8 cellular contexts compared by ENCODE assay signal in genomic region chr12:123385536-123385935, GRCh38. TPM values are rescaled to one million over a fixed set of nuclear protein-coding genes. Genes with fewer than 3 reads are reported as not detected.
DNase-seq lines count a peak whose midpoint lies in the region; TF ChIP-seq lines count a peak whose summit lies in the region.
"Not testable (repeated sequence)": the region's sequence is repeated elsewhere in the genome, so short reads cannot be mapped to it uniquely, and the experiment has no call there.

No MANE protein-coding gene starts in this region.

- not testable (repeated sequence) for H2AFZ ChIP-seq in GM23248; Loucy (ENCODE audit: low read length); mammary epithelial cell (ENCODE audit: low read depth, low read length); hepatocyte; neural progenitor cell (replicated peaks)

- 96 to 98% methylated on average over 9 of the region's 9 CpGs for WGBS in GM23248 (ENCODE audit: low coverage in 1 of 2, low lambda C conversion rate in 2 of 2, missing lambda C conversion rate in 2 of 2), 2 experiments
- 97% methylated on average over 9 of the region's 9 CpGs for WGBS in mammary epithelial cell (ENCODE audit: low coverage, missing lambda C conversion rate)
- 95% methylated on average over 9 of the region's 9 CpGs for WGBS in hepatocyte (ENCODE audit: low lambda C conversion rate, missing lambda C conversion rate)

- H3K36me3 ChIP-seq in BLaER1; GM23248 (ENCODE audit: low read depth); Loucy (ENCODE audit: insufficient read depth, low read length); mammary epithelial cell (ENCODE audit: insufficient read depth, low read length); hepatocyte (replicated peaks; ENCODE audit: insufficient read depth, low read depth); neural progenitor cell: not testable (repeated sequence)

- not testable (repeated sequence) for TF ChIP-seq CTCF in Loucy (conservative IDR thresholded peaks at IDR 0.05; ENCODE audit: low read length); RWPE1 (conservative IDR thresholded peaks at IDR 0.05; ENCODE audit: low read depth); mammary epithelial cell (conservative IDR thresholded peaks at IDR 0.05 in 1 of 2, IDR thresholded peaks at IDR 0.05 in 1 of 2; ENCODE audit: extremely low read depth in 1 of 2, insufficient read depth in 1 of 2, low read depth in 1 of 2, low read length in 2 of 2); hepatocyte (IDR thresholded peaks at IDR 0.05; ENCODE audit: poor library complexity); neural progenitor cell (IDR thresholded peaks at IDR 0.05)

- H3K79me2 ChIP-seq in GM23248 (ENCODE audit: insufficient read depth) (peaks cover 53% of the 10 kb centered on the region), Loucy (ENCODE audit: insufficient read depth, low read length) (peaks cover 56% of the 10 kb centered on the region), mammary epithelial cell (ENCODE audit: insufficient read depth, low read length) (peaks cover 49% of the 10 kb centered on the region), hepatocyte (peaks cover 39% of the 10 kb centered on the region), neural progenitor cell (ENCODE audit: low read depth) (peaks cover 32% of the 10 kb centered on the region)

- peaks cover 35% of the 10 kb centered on the region for H3K4me1 Mint-ChIP-seq in activated CD4-positive, alpha-beta T cell treated with anti-CD3 and anti-CD28 coated beads, Interleukin-2, amount 10 ng/mL, durations not matched to agents 7 days and 5 days
- peaks cover 27% of the 10 kb centered on the region for H3K4me1 Mint-ChIP-seq in neural progenitor cell

- H3K4me1 ChIP-seq in BLaER1 (peaks cover 45% of the 10 kb centered on the region), GM23248 (ENCODE audit: insufficient read depth) (peaks cover 15% of the 10 kb centered on the region), Loucy (ENCODE audit: insufficient read depth, low read length, poor library complexity, severe bottlenecking) (peaks cover 45% of the 10 kb centered on the region), mammary epithelial cell (ENCODE audit: insufficient read depth, low read length) (peaks cover 25% of the 10 kb centered on the region), hepatocyte (ENCODE audit: insufficient read depth) (peaks cover 16% of the 10 kb centered on the region), neural progenitor cell (peaks cover 14% of the 10 kb centered on the region)

- peaks cover 17% of the 10 kb centered on the region for H4K20me1 ChIP-seq in BLaER1
- not testable (repeated sequence) for H4K20me1 ChIP-seq in GM23248 (ENCODE audit: insufficient read depth); Loucy (ENCODE audit: insufficient read depth, low read length, poor library complexity, severe bottlenecking); mammary epithelial cell (ENCODE audit: insufficient read depth, low read length); hepatocyte (ENCODE audit: insufficient read depth, poor library complexity, severe bottlenecking)
- peaks cover 34% of the 10 kb centered on the region for H4K20me1 ChIP-seq in neural progenitor cell (ENCODE audit: low read depth)

- POLR2A ChIA-PET in RWPE1 (lab: Yijun Ruan, JAX; ENCODE audit: low non-redundant PET) = interaction anchor here (0.6 kb wide), 1 partner anchor 706 kb away, joined by 6 read pairs; no protein-coding TSS in a partner anchor
- POLR2A ChIA-PET in activated CD4-positive, alpha-beta T cell treated with anti-CD3 and anti-CD28 coated beads, Interleukin-2, amount 10 ng/mL, durations not matched to agents 7 days and 5 days (lab: Charles Lee) = interaction anchor here (0.6 kb wide), 1 partner anchor 31 kb away, joined by 3 read pairs; no protein-coding TSS in a partner anchor

- not testable (repeated sequence) for H3K27me3 ChIP-seq in BLaER1; GM23248 (replicated peaks; ENCODE audit: insufficient read depth); Loucy (ENCODE audit: insufficient read depth, low read length, poor library complexity, severe bottlenecking); mammary epithelial cell (ENCODE audit: insufficient read depth, low read length); hepatocyte
- peaks cover 46% of the 10 kb centered on the region for H3K27me3 ChIP-seq in neural progenitor cell

- intact Hi-C loops in mammary epithelial cell (cut with micrococcal nuclease) = loop anchor here (5.0 kb wide), 1 partner anchor 147 kb away; the partner anchor contains the start of gene RILPL1

- dilution Hi-C loops in mammary epithelial cell (cut with HindIII; ENCODE audit: low sequenced_read_pairs) = not testable (repeated sequence)

- not testable (repeated sequence) for DNase-seq in GM23248; RWPE1 (ENCODE audit: low spot score); activated CD4-positive, alpha-beta T cell treated with anti-CD3 and anti-CD28 coated beads, Interleukin-2, amount 10 ng/mL, durations not matched to agents 7 days and 5 days; mammary epithelial cell; hepatocyte (ENCODE audit: low spot score); neural progenitor cell (ENCODE audit: low spot score)

- CTCF ChIA-PET in RWPE1 (lab: Yijun Ruan, JAX) = interaction anchor here (1.1 kb wide), 1 partner anchor 20 kb away, joined by 4 read pairs; no protein-coding TSS in a partner anchor
- CTCF ChIA-PET in activated CD4-positive, alpha-beta T cell treated with anti-CD3 and anti-CD28 coated beads, Interleukin-2, amount 10 ng/mL, durations not matched to agents 7 days and 5 days (lab: Charles Lee) = interaction anchor here (0.5 to 3.0 kb wide), 5 partner anchors 19 to 400 kb away, joined by 3 to 28 read pairs (median 3); partner anchors contain the start of gene SBNO1
- CTCF ChIA-PET in mammary epithelial cell (lab: Charles Lee; ENCODE audit: low non-redundant PET) = not testable (repeated sequence)

- not testable (repeated sequence) for H3K9me3 Mint-ChIP-seq in activated CD4-positive, alpha-beta T cell treated with anti-CD3 and anti-CD28 coated beads, Interleukin-2, amount 10 ng/mL, durations not matched to agents 7 days and 5 days; neural progenitor cell

- H3K4me3 Mint-ChIP-seq in activated CD4-positive, alpha-beta T cell treated with anti-CD3 and anti-CD28 coated beads, Interleukin-2, amount 10 ng/mL, durations not matched to agents 7 days and 5 days = peak overlapping the region; percentile 36
- peak overlapping the region; percentile 95 for H3K4me3 Mint-ChIP-seq in neural progenitor cell

- not testable (repeated sequence) for BruUV-seq in mammary epithelial cell (replicated peaks; lab: Mats Ljungman, UMichigan)

- not testable (repeated sequence) for H3K4me3 ChIP-seq in BLaER1, hepatocyte, neural progenitor cell
- peak overlapping the region; percentile 83; the same call in 1 of the 2 replicates for H3K4me3 ChIP-seq in GM23248
- peak overlapping the region; percentile 94 for H3K4me3 ChIP-seq in Loucy (ENCODE audit: low read length, poor library complexity, severe bottlenecking)
- H3K4me3 ChIP-seq in mammary epithelial cell (replicated peaks in 1 of 3; ENCODE audit: insufficient read depth in 1 of 3, low read depth in 2 of 3, low read length in 3 of 3) = peak overlapping the region in 2 of 3 experiments; percentile 89 to 92

- H3K36me3 Mint-ChIP-seq in activated CD4-positive, alpha-beta T cell treated with anti-CD3 and anti-CD28 coated beads, Interleukin-2, amount 10 ng/mL, durations not matched to agents 7 days and 5 days (ENCODE audit: low read depth); neural progenitor cell: not testable (repeated sequence)

- H3K9me2 ChIP-seq in GM23248 (ENCODE audit: insufficient read depth); Loucy (replicated peaks; ENCODE audit: low read depth, low read length); hepatocyte (replicated peaks; ENCODE audit: insufficient read depth): not testable (repeated sequence)

- in situ Hi-C loops in GM23248 (cut with MboI); mammary epithelial cell (cut with MboI; ENCODE audit: low sequenced_read_pairs in 2 of 2): not testable (repeated sequence)

- H3F3A ChIP-seq in GM23248 (ENCODE audit: insufficient read depth) (peaks cover 21% of the 10 kb centered on the region), neural progenitor cell (ENCODE audit: low read depth) (peaks cover 48% of the 10 kb centered on the region)
- not testable (repeated sequence) for H3F3A ChIP-seq in Loucy (ENCODE audit: low read depth)

- H3K27me3 Mint-ChIP-seq in activated CD4-positive, alpha-beta T cell treated with anti-CD3 and anti-CD28 coated beads, Interleukin-2, amount 10 ng/mL, durations not matched to agents 7 days and 5 days; neural progenitor cell (ENCODE audit: insufficient read depth, low read depth): not testable (repeated sequence)

- H3K27ac Mint-ChIP-seq in activated CD4-positive, alpha-beta T cell treated with anti-CD3 and anti-CD28 coated beads, Interleukin-2, amount 10 ng/mL, durations not matched to agents 7 days and 5 days; neural progenitor cell: not testable (repeated sequence)

- not testable (repeated sequence) for H3K9me3 ChIP-seq in BLaER1; GM23248 (ENCODE audit: low read depth); Loucy (ENCODE audit: insufficient read depth, low read depth, low read length); mammary epithelial cell (replicated peaks; ENCODE audit: insufficient read depth, low read length); hepatocyte (ENCODE audit: low read depth); neural progenitor cell (ENCODE audit: low read depth)

- H3K27ac ChIP-seq in BLaER1, hepatocyte, neural progenitor cell: not testable (repeated sequence)
- H3K27ac ChIP-seq in GM23248 (peak overlapping the region; percentile 76), RWPE1 (peak overlapping the region; percentile 64), mammary epithelial cell (ENCODE audit: insufficient read depth, low read depth, low read length) (peak overlapping the region; percentile 67)

- H3K4me2 ChIP-seq in BLaER1 (peak overlapping the region; percentile 100; the same call in 1 of the 2 replicates), Loucy (ENCODE audit: low read depth, low read length, poor library complexity, severe bottlenecking) (peak overlapping the region; percentile 83), mammary epithelial cell (ENCODE audit: insufficient read depth, low read depth, low read length) (peak overlapping the region; percentile 98), hepatocyte (peak overlapping the region; percentile 95)
- H3K4me2 ChIP-seq in GM23248 (ENCODE audit: unreplicated experiment); neural progenitor cell: not testable (repeated sequence)

- not testable (repeated sequence) for H3K9ac ChIP-seq in BLaER1; mammary epithelial cell (ENCODE audit: insufficient read depth, low read length); neural progenitor cell
- H3K9ac ChIP-seq in GM23248 (peak overlapping the region; percentile 82), Loucy (ENCODE audit: low read depth, low read length, poor library complexity, severe bottlenecking) (peak overlapping the region; percentile 89)

RNA-seq across cellular contexts. Expression of gene KMT5A, which starts 1.6 kb away (rescaled TPM):
- total RNA-seq in GM23248 (2014; rRNA removed; shearing (Covaris generic)) = 53.6 and 78.6 TPM in 2 replicates
- polyA plus RNA-seq in GM23248 (2016; fragmentation: Nextera tagmentation; extraction: Ambion mirVana) (20.6 and 21.3 TPM in 2 replicates), mammary epithelial cell (33.9 TPM), hepatocyte (21.9 and 24.5 TPM in 2 replicates)
- total RNA-seq in activated CD4-positive, alpha-beta T cell treated with anti-CD3 and anti-CD28 coated beads, Interleukin-2, amount 10 ng/mL, durations not matched to agents 7 days and 5 days = 10 to 100 TPM; 73.6 to 85.3 TPM
- total RNA-seq in mammary epithelial cell (10 to 100 TPM; 43.0 to 76.3 TPM), hepatocyte (28.4 and 28.7 TPM in 2 replicates), neural progenitor cell (ENCODE audit: low replicate concordance) (28.7 and 46.5 TPM in 2 replicates)
- polyA minus RNA-seq in mammary epithelial cell = 33.5 TPM

RNA-seq across cellular contexts. Expression of gene SBNO1, which starts 20.9 kb away (rescaled TPM):
- total RNA-seq in GM23248 (2014; rRNA removed; shearing (Covaris generic)) = 17.6 and 19.1 TPM in 2 replicates
- polyA plus RNA-seq in GM23248 (2016; fragmentation: Nextera tagmentation; extraction: Ambion mirVana) (22.4 and 23.6 TPM in 2 replicates), mammary epithelial cell (8.0 TPM), hepatocyte (13.4 and 13.7 TPM in 2 replicates)
- total RNA-seq in activated CD4-positive, alpha-beta T cell treated with anti-CD3 and anti-CD28 coated beads, Interleukin-2, amount 10 ng/mL, durations not matched to agents 7 days and 5 days = 10 to 100 TPM; 38.1 to 41.8 TPM
- total RNA-seq in mammary epithelial cell (10 to 100 TPM; 31.3 to 32.9 TPM), hepatocyte (28.9 and 29.7 TPM in 2 replicates), neural progenitor cell (ENCODE audit: low replicate concordance) (43.9 and 81.6 TPM in 2 replicates)
- polyA minus RNA-seq in mammary epithelial cell = 48.6 TPM

RNA-seq across cellular contexts. Expression of gene RILPL2, which starts 50.9 kb away (rescaled TPM):
- 2.5 and 2.8 TPM in 2 replicates for total RNA-seq in GM23248 (2014; rRNA removed; shearing (Covaris generic))
- polyA plus RNA-seq in GM23248 (2016; fragmentation: Nextera tagmentation; extraction: Ambion mirVana) (4.1 and 4.4 TPM in 2 replicates), mammary epithelial cell (3.3 TPM), hepatocyte (3.3 and 3.7 TPM in 2 replicates)
- total RNA-seq in activated CD4-positive, alpha-beta T cell treated with anti-CD3 and anti-CD28 coated beads, Interleukin-2, amount 10 ng/mL, durations not matched to agents 7 days and 5 days = 1 to 10 TPM; 6.0 to 6.5 TPM
- total RNA-seq in mammary epithelial cell (1 to 10 TPM; 1.7 to 4.1 TPM), hepatocyte (1.6 and 2.5 TPM in 2 replicates), neural progenitor cell (ENCODE audit: low replicate concordance) (1.1 TPM in 2 replicates)
- 5.7 TPM for polyA minus RNA-seq in mammary epithelial cell
